In genomic region chr2:494853-495252, GRCh38 we compare ENCODE assay signal across 7 cellular contexts.
"Had no signal": no experiment of that assay in that cellular context is flagged by ENCODE, and none has a peak within 500 bp of the region (broad histone marks: within the 10 kb centered on the region; RNA-seq: fewer than 3 reads in every experiment).

No MANE protein-coding gene starts in this region.

- FAIRE-seq: HTR-8/SVneo, K562 had no signal

- H3K4me3 Mint-ChIP-seq: IgD-negative memory B cell had no signal

- H3K27ac ChIP-seq: HL-60 had no signal

- DNase-seq: IMR-90, KBM-7, KG1 had no signal

- ATAC-seq: K562 had no signal

- H3K27ac Mint-ChIP-seq: IgD-negative memory B cell had no signal

- H3K4me3 ChIP-seq: K562 had no signal

- H3K36me3 Mint-ChIP-seq: IgD-negative memory B cell had no signal
